ENCODE assay signal across 1 cellular context in genomic region chr4:680931-681645, GRCh38.
TF ChIP-seq lines count a peak whose summit lies in the region.

No MANE protein-coding gene starts in this region.

TF ChIP-seq in HepG2, 621 proteins besides CTCF, POLR2A, EP300 and RAD21 (continues in another document):
- TF ChIP-seq ZNF180 (CRISPR knock-in tag; IDR thresholded peaks at IDR 0.05; ENCODE audit: borderline replicate concordance, low read depth) (no peak), ZHX2 (IDR thresholded peaks at IDR 0.05; ENCODE audit: low read depth) (0 out of 2 replicates have a peak, but pooled peaks have one; percentile 5), ZHX2 (CRISPR knock-in tag; IDR thresholded peaks at IDR 0.05; ENCODE audit: borderline replicate concordance) (no peak), ZNF777 (CRISPR knock-in tag; IDR thresholded peaks at IDR 0.05) (no peak), ZUFSP (CRISPR knock-in tag; IDR thresholded peaks at IDR 0.05; ENCODE audit: borderline replicate concordance) (no peak), ZBTB33 (CRISPR knock-in tag; IDR thresholded peaks at IDR 0.05) (0 out of 2 replicates have a peak, but pooled peaks have one; percentile 8), ZIK1 (CRISPR knock-in tag; IDR thresholded peaks at IDR 0.05; ENCODE audit: borderline replicate concordance, low read depth) (no peak), RXRA (CRISPR knock-in tag; IDR thresholded peaks at IDR 0.05) (peak; percentile 46; the same call in 1 of the 2 replicates), ZFP91 (CRISPR knock-in tag; IDR thresholded peaks at IDR 0.05; ENCODE audit: borderline replicate concordance) (no peak), DMAP1 (CRISPR knock-in tag; IDR thresholded peaks at IDR 0.05) (no peak), ZBTB38 (CRISPR knock-in tag; IDR thresholded peaks at IDR 0.05) (peak; percentile 75), SAP130 (CRISPR knock-in tag; IDR thresholded peaks at IDR 0.05; ENCODE audit: low read depth) (0 out of 2 replicates have a peak, but pooled peaks have one; percentile 20), KDM2A (CRISPR knock-in tag; IDR thresholded peaks at IDR 0.05; ENCODE audit: borderline replicate concordance, low read depth) (0 out of 2 replicates have a peak, but pooled peaks have one; percentile 41), TSC22D2 (CRISPR knock-in tag; IDR thresholded peaks at IDR 0.05; ENCODE audit: borderline replicate concordance) (no peak), CHD4 (IDR thresholded peaks at IDR 0.05; ENCODE audit: borderline replicate concordance, low read length) (no peak), BHLHE40 (IDR thresholded peaks at IDR 0.05; ENCODE audit: low read length) (0 out of 2 replicates have a peak, but pooled peaks have one; percentile 11), ZNF737 (CRISPR knock-in tag; IDR thresholded peaks at IDR 0.05; ENCODE audit: borderline replicate concordance) (no peak), FOXP1 (IDR thresholded peaks at IDR 0.05) (no peak), FOXP1 (CRISPR knock-in tag; IDR thresholded peaks at IDR 0.05) (no peak), REL (CRISPR knock-in tag; conservative IDR thresholded peaks at IDR 0.05) (no peak), CBX1 (IDR thresholded peaks at IDR 0.05; ENCODE audit: low read depth) (no peak), SIN3A (IDR thresholded peaks at IDR 0.05; ENCODE audit: borderline replicate concordance, low read depth, low read length) (peak; percentile 10; the same call in 1 of the 2 replicates), ZNF687 (CRISPR knock-in tag; IDR thresholded peaks at IDR 0.05) (peak; percentile 1; the same call in 1 of the 2 replicates), ZC3H13 (CRISPR knock-in tag; IDR thresholded peaks at IDR 0.05) (peak; percentile 18; the same call in 1 of the 2 replicates), MEIS1 (CRISPR knock-in tag; IDR thresholded peaks at IDR 0.05; ENCODE audit: borderline replicate concordance) (no peak), ZNF503 (CRISPR knock-in tag; IDR thresholded peaks at IDR 0.05) (no peak), ZSCAN20 (CRISPR knock-in tag; IDR thresholded peaks at IDR 0.05; ENCODE audit: borderline replicate concordance) (no peak), SIX4 (CRISPR knock-in tag; IDR thresholded peaks at IDR 0.05) (no peak), STAT6 (CRISPR knock-in tag; IDR thresholded peaks at IDR 0.05; ENCODE audit: borderline replicate concordance) (no peak), TFAP4 (IDR thresholded peaks at IDR 0.05; ENCODE audit: borderline replicate concordance, low read depth) (peak; percentile 17; the same call in 1 of the 2 replicates)
